ENCODE assay signal across 21 cellular contexts in the genomic region with DNA sequence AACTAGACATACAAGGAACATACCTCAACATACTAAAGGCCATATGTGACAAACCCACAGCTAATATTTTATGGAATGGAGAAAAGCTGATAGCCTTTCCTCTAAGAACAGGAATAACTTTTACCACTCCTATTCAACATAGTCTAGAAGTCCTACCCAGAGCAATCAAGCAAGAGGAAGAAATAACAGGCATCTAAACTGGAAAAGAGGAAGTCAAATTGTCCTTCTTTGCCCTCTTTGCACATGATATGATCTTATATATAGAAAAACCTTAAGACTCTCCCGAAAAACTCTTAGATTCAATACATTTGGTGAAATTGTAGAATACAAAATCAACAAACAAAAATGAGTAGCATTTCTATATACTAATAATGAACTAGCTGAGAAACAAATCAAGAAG.
"Had no signal": no experiment of that assay in that cellular context is flagged by ENCODE, and none has a peak within 500 bp of the region (broad histone marks: within the 10 kb centered on the region; RNA-seq: fewer than 3 reads in every experiment).

No MANE protein-coding gene starts in this region.

- ATAC-seq: foreskin keratinocyte; gastroesophageal sphincter; heart left ventricle; left lobe of liver; natural killer cell; pancreas; right lobe of liver; stimulated activated effector memory CD8-positive, alpha-beta T cell treated with anti-CD3 and anti-CD28 coated beads, Interleukin-12 subunit alpha, Interleukin-12 subunit beta, amount 100 ng/mL, for 72 hours had no signal

- DNase-seq: dermis blood vessel endothelial cell; effector memory CD4-positive, alpha-beta T cell; foreskin keratinocyte; heart left ventricle; kidney; natural killer cell; occipital lobe; pancreas; retina; right lobe of liver; stimulated activated CD4-positive, alpha-beta T cell treated with anti-CD3 and anti-CD28 coated beads, Interleukin-12 subunit alpha, Interleukin-12 subunit beta, amount 100 ng/mL, for 4 hours; stimulated activated CD4-positive, alpha-beta T cell treated with anti-CD3 and anti-CD28 coated beads, Interleukin-1b, Interleukin-23, amount 100 ng/mL, for 48 hours; stimulated activated CD4-positive, alpha-beta T cell treated with anti-CD3 and anti-CD28 coated beads, Interleukin-4, amount 100 ng/mL, for 1 hour; stimulated activated naive CD4-positive, alpha-beta T cell treated with Interleukin-2 at 50 U/mL for 16 hours; stomach; thyroid gland; trophoblast cell had no signal

- H3K36me3 Mint-ChIP-seq: natural killer cell; stimulated activated effector memory CD8-positive, alpha-beta T cell treated with anti-CD3 and anti-CD28 coated beads, Interleukin-12 subunit alpha, Interleukin-12 subunit beta, amount 100 ng/mL, for 72 hours had no signal

- H3K27ac Mint-ChIP-seq: memory B cell; natural killer cell; stimulated activated effector memory CD8-positive, alpha-beta T cell treated with anti-CD3 and anti-CD28 coated beads, Interleukin-12 subunit alpha, Interleukin-12 subunit beta, amount 100 ng/mL, for 72 hours had no signal

- H3K4me3 Mint-ChIP-seq: memory B cell; natural killer cell; stimulated activated effector memory CD8-positive, alpha-beta T cell treated with anti-CD3 and anti-CD28 coated beads, Interleukin-12 subunit alpha, Interleukin-12 subunit beta, amount 100 ng/mL, for 72 hours had no signal

- H3K4me1 Mint-ChIP-seq: memory B cell; natural killer cell; stimulated activated effector memory CD8-positive, alpha-beta T cell treated with anti-CD3 and anti-CD28 coated beads, Interleukin-12 subunit alpha, Interleukin-12 subunit beta, amount 100 ng/mL, for 72 hours had no signal
